ENCODE assay signal across 9 cellular contexts in genomic region chr16:56930516-56931252, GRCh38. TPM values are rescaled to one million over a fixed set of nuclear protein-coding genes. Genes with fewer than 3 reads are reported as not detected.
DNase-seq lines count a peak whose midpoint lies in the region; ATAC-seq and TF ChIP-seq lines count a peak whose summit lies in the region.
"Had no signal": no experiment of that assay in that cellular context is flagged by ENCODE, and none has a peak within 500 bp of the region (broad histone marks: within the 10 kb centered on the region; RNA-seq: fewer than 3 reads in every experiment).

No MANE protein-coding gene starts in this region.

- no peaks in the 10 kb centered on the region for H3K9me3 Mint-ChIP-seq in H9

- peak overlapping the region; percentile 10 for H3K18ac ChIP-seq in H9 (ENCODE audit: insufficient read length, low read depth, low read length)

- DNase-seq in H9 (no peak), NCI-H526 (lab: John Stamatoyannopoulos, UW) (peak; percentile 8 to 40), PC-3 (no peak), germinal center (ENCODE audit: low spot score) (no peak)
- no peak for DNase-seq in effector memory CD4-positive, alpha-beta T cell

- H4K91ac ChIP-seq in H9 (ENCODE audit: insufficient read length, low read depth, low read length) = no peak overlapping the region

- TF ChIP-seq POLR2A in GM18505 (IDR thresholded peaks at IDR 0.05; ENCODE audit: borderline replicate concordance, extremely low read depth, insufficient read depth, insufficient read length) = no peak

- H3K79me2 ChIP-seq in H9 (ENCODE audit: insufficient read depth, low read length) = peaks cover 9% of the 10 kb centered on the region; the same call in 1 of the 2 replicates
- peaks cover 37% of the 10 kb centered on the region for H3K79me2 ChIP-seq in PC-3 (ENCODE audit: low read length)

- H3K14ac ChIP-seq in H9 (ENCODE audit: insufficient read depth, low read length) = no peak overlapping the region

- no peak overlapping the region for H2BK20ac ChIP-seq in H9 (ENCODE audit: low read depth, low read length, poor library complexity, severe bottlenecking)

- H3K4me3 Mint-ChIP-seq in H9 = peak overlapping the region; percentile 76 to 94; a peak in 4 of 5 replicates

- H2BK5ac ChIP-seq in H9 (ENCODE audit: insufficient read length, low read length) = no peak overlapping the region

- peaks cover 21 to 23% of the 10 kb centered on the region in 2 experiments for H3K4me1 Mint-ChIP-seq in H9

- H2AK5ac ChIP-seq in H9 (ENCODE audit: insufficient read length, low read length) = no peak overlapping the region

- no peak overlapping the region for H3K23ac ChIP-seq in H9 (ENCODE audit: insufficient read length, low read depth, low read length)

- peaks cover 11% of the 10 kb centered on the region for H3K23me2 ChIP-seq in H9 (ENCODE audit: insufficient read length, low read depth, low read length, poor library complexity, severe bottlenecking)

- H3K79me1 ChIP-seq in H9 (ENCODE audit: insufficient read depth, low read depth, low read length, poor library complexity, severe bottlenecking) = peaks cover 2% of the 10 kb centered on the region

- H3K36me3 Mint-ChIP-seq in H9 (ENCODE audit: insufficient read depth in 1 of 3, low read depth in 3 of 3) = peaks cover 0 to 16% (median 13%) of the 10 kb centered on the region in 3 experiments

- no peaks in the 10 kb centered on the region for H3F3A ChIP-seq in PC-3 (ENCODE audit: low read length, unreplicated experiment)

- H3K4me3 ChIP-seq in effector memory CD4-positive, alpha-beta T cell (ENCODE audit: insufficient read depth, low read depth, low read length, poor library complexity, severe bottlenecking) = no peak overlapping the region
- H3K4me3 ChIP-seq in skeletal muscle satellite cell (ENCODE audit: low read length) (no peak overlapping the region), PC-3 (ENCODE audit: low read length) (no peak overlapping the region)

- no peak overlapping the region for H3K27ac ChIP-seq in H9 (ENCODE audit: insufficient read length, low read depth, low read length)
- H3K27ac ChIP-seq in effector memory CD4-positive, alpha-beta T cell (ENCODE audit: insufficient read depth, low read length, poor library complexity, severe bottlenecking) = peak overlapping the region; percentile 90
- no peak overlapping the region for H3K27ac ChIP-seq in PC-3 (ENCODE audit: low read length)

- CTCF ChIA-PET in PC-3 (lab: Charles Lee) = no interaction called here

- no peak overlapping the region for H2BK15ac ChIP-seq in H9 (ENCODE audit: low read depth, low read length)

- H3K56ac ChIP-seq in H9 (ENCODE audit: insufficient read length, low read depth, low read length) = no peak overlapping the region

- intact Hi-C loops in PC-3 (cut with micrococcal nuclease) = no loop called here

- H3K36me3 ChIP-seq in effector memory CD4-positive, alpha-beta T cell (ENCODE audit: control insufficient read depth, insufficient read depth, low read length) = peaks cover 2% of the 10 kb centered on the region
- H3K36me3 ChIP-seq in skeletal muscle satellite cell (ENCODE audit: insufficient read depth, low read length) (peaks cover 12% of the 10 kb centered on the region), PC-3 (ENCODE audit: low read depth, low read length) (peaks cover 9% of the 10 kb centered on the region)

- H4K20me1 ChIP-seq in H9 (ENCODE audit: control insufficient read depth, insufficient read depth, insufficient read length) (no peaks in the 10 kb centered on the region), PC-3 (ENCODE audit: low read length) (peaks cover 31% of the 10 kb centered on the region)

- H3K27me3 ChIP-seq in H9 (ENCODE audit: insufficient read depth, low read length) (no peaks in the 10 kb centered on the region), skeletal muscle satellite cell (ENCODE audit: control insufficient read depth, insufficient read depth, low read length) (no peaks in the 10 kb centered on the region), PC-3 (ENCODE audit: low read length) (no peaks in the 10 kb centered on the region)
- H3K27me3 ChIP-seq in effector memory CD4-positive, alpha-beta T cell (replicated peaks; ENCODE audit: control insufficient read depth, insufficient read depth, low read length, poor library complexity, severe bottlenecking) = no peaks in the 10 kb centered on the region

- no CpG with 5 or more reads among the region's 14 CpGs for WGBS in H9 (ENCODE audit: extremely low coverage, insufficient read length, low lambda C conversion rate)

- peak overlapping the region; percentile 94 to 98 (median 97); a peak in 6 of 7 replicates for H3K27ac Mint-ChIP-seq in H9

- H3K4me1 ChIP-seq in H9 (ENCODE audit: insufficient read depth, low read length) (peaks cover 3% of the 10 kb centered on the region; the same call in 1 of the 2 replicates), skeletal muscle satellite cell (ENCODE audit: control insufficient read depth, insufficient read depth, low read length) (peaks cover 17% of the 10 kb centered on the region), PC-3 (ENCODE audit: insufficient read depth, low read length) (peaks cover 18% of the 10 kb centered on the region)
- H3K4me1 ChIP-seq in effector memory CD4-positive, alpha-beta T cell (ENCODE audit: control insufficient read depth, insufficient read depth, low read length, poor library complexity, severe bottlenecking) = peaks cover 23% of the 10 kb centered on the region

- ATAC-seq in HG03354 (IDR thresholded peaks at IDR 0.05; ENCODE audit: poor library complexity, severe bottlenecking, unreplicated experiment) (no peak), PC-3 (no peak), GM18505 (IDR thresholded peaks at IDR 0.05; ENCODE audit: unreplicated experiment) (no peak)

- no peak overlapping the region for H2BK12ac ChIP-seq in H9 (ENCODE audit: insufficient read length, low read depth, low read length)

- H4K5ac ChIP-seq in H9 (ENCODE audit: insufficient read length, low read depth, low read length) = no peak overlapping the region

- no peaks in the 10 kb centered on the region for H3K9me2 ChIP-seq in PC-3 (replicated peaks; ENCODE audit: low read length)

- POLR2A ChIA-PET in PC-3 (lab: Charles Lee; ENCODE audit: unreplicated experiment) = no interaction called here

- TF ChIP-seq CTCF in H9 (conservative IDR thresholded peaks at IDR 0.05) = no peak
- no peak for TF ChIP-seq CTCF in PC-3 (conservative IDR thresholded peaks at IDR 0.05; ENCODE audit: low read depth, low read length)

- H3K9me3 ChIP-seq in H9 (ENCODE audit: control insufficient read depth, low read depth, low read length) = no peaks in the 10 kb centered on the region
- H3K9me3 ChIP-seq in effector memory CD4-positive, alpha-beta T cell (ENCODE audit: control insufficient read depth, low read length) = no peaks in the 10 kb centered on the region
- H3K9me3 ChIP-seq in skeletal muscle satellite cell (replicated peaks; ENCODE audit: low read length) = no peaks in the 10 kb centered on the region
- no peaks in the 10 kb centered on the region for H3K9me3 ChIP-seq in PC-3 (ENCODE audit: low read length)
- H3K9me3 ChIP-seq: HAP-1 had no signal

- no peak overlapping the region for H2BK120ac ChIP-seq in H9 (ENCODE audit: low read depth, low read length, poor library complexity, severe bottlenecking)

- no peak overlapping the region for H2AFZ ChIP-seq in H9 (ENCODE audit: low read length)
- H2AFZ ChIP-seq in PC-3 (ENCODE audit: low read length) = no peak overlapping the region

- no peak overlapping the region for H3K9ac ChIP-seq in H9 (ENCODE audit: extremely low read depth, insufficient read length, low read length)
- H3K9ac ChIP-seq in skeletal muscle satellite cell (ENCODE audit: low read depth, low read length) = peak overlapping the region; percentile 98
- no peak overlapping the region for H3K9ac ChIP-seq in PC-3 (ENCODE audit: low read length)

- H3K27me3 Mint-ChIP-seq in H9 (ENCODE audit: low read depth) = no peaks in the 10 kb centered on the region; the same call in 1 of the 2 replicates

- H4K8ac ChIP-seq in H9 (replicated peaks; ENCODE audit: insufficient read length, low read depth, low read length) = no peak overlapping the region

- no TSS peak for BruUV-seq in PC-3 (replicated peaks; lab: Mats Ljungman, UMichigan)

- H3K4ac ChIP-seq in H9 (ENCODE audit: low read depth, low read length) = no peak overlapping the region

- H3K4me2 ChIP-seq in H9 (ENCODE audit: insufficient read depth, insufficient read length, low read length) (no peak overlapping the region), skeletal muscle satellite cell (ENCODE audit: low read length) (no peak overlapping the region), PC-3 (ENCODE audit: low read length) (no peak overlapping the region)

- H3T11ph ChIP-seq in H9 (ENCODE audit: low read length) = no peak overlapping the region

RNA-seq across cellular contexts. Expression of gene HERPUD1, which starts 1.3 kb away (rescaled TPM):
- total RNA-seq in H9 (2021) = 28.9 and 30.8 TPM in 2 replicates
- 79.1 and 110 TPM in 2 replicates for total RNA-seq in skeletal muscle satellite cell (2012; rRNA removed)
- total RNA-seq in PC-3 (2014; rRNA removed) = 50.1 and 54.9 TPM in 2 replicates

RNA-seq across cellular contexts. Expression of gene CETP, which starts 31.1 kb away (rescaled TPM):
- not detected in 2 replicates for total RNA-seq in H9 (2021)
- total RNA-seq in skeletal muscle satellite cell (2012; rRNA removed) = not detected in 2 replicates
- not detected in 2 replicates for total RNA-seq in PC-3 (2014; rRNA removed)

RNA-seq across cellular contexts. Expression of gene NLRC5, which starts 58.7 kb away (rescaled TPM):
- total RNA-seq in H9 (2021) (1.6 and 2.4 TPM in 2 replicates), PC-3 (2014; rRNA removed) (0.98 and 4.4 TPM in 2 replicates)
- 20.3 and 25.6 TPM in 2 replicates for total RNA-seq in skeletal muscle satellite cell (2012; rRNA removed)

Comparison
In these comparisons a context has a peak if more than half of its experiments do, and no peak if none do; other contexts are left out.
1. DNase-seq: peak in NCI-H526 (2 of 2); none in H9 (single experiment), effector memory CD4-positive, alpha-beta T cell (0 of 3), PC-3 (single experiment) and germinal center (single experiment).